In the genomic region with DNA sequence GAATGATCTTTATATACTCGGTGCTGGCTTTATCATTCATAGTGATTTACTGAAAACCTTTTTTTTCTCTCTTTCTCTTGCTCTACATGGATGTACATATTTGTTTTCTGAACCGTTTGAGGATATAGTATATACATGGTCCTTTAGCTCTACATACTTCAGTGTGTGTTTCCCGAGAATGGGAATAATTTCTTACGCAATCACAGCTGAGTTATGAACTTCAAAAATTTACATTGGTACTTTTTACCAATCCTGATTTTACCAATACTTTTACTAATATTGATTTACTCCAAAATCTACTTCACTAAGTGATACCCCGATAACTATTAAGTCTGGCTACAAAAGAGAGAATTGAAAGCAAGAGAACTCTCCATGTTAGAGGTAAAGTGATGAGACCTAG, we compare ENCODE assay signal across 30 cellular contexts.
"Had no signal": no experiment of that assay in that cellular context is flagged by ENCODE, and none has a peak within 500 bp of the region (broad histone marks: within the 10 kb centered on the region; RNA-seq: fewer than 3 reads in every experiment).

No MANE protein-coding gene starts in this region.

- DNase-seq: activated CD4-positive, alpha-beta T cell treated with anti-CD3 and anti-CD28 coated beads, Interleukin-2, amount 10 ng/mL, durations not matched to agents 24 days and 14 days; activated CD4-positive, alpha-beta T cell treated with anti-CD3 and anti-CD28 coated beads, Interleukin-2, amount 50 U/mL, for 4 hours; activated CD8-positive, alpha-beta T cell treated with anti-CD3 and anti-CD28 coated beads for 36 hours; activated effector memory CD4-positive, alpha-beta T cell treated with Interleukin-2 at 50 U/mL for 16 hours; activated naive CD8-positive, alpha-beta T cell treated with anti-CD3 and anti-CD28 coated beads, Interleukin-2, amount 50 U/mL, for 24 hours; activated T-cell treated with anti-CD3 and anti-CD28 coated beads, Interleukin-2, amount 50 U/mL, for 1 hour; anterior cingulate cortex; cerebellar nuclear complex; Kasumi-1; KG1; MG63; NCI-H1048; NCI-H1105 treated with DMSO at 0.1 percent for 48 hours; NCI-H1436; NCI-H1694; NCI-H1930; NCI-H2081 treated with DMSO at 0.1 percent for 48 hours; NCI-H226; NCI-H446 treated with DMSO at 0.1 percent for 48 hours; NCI-H524 treated with DMSO at 0.1 percent for 48 hours; SHP77; SJCRH30 had no signal

- H3K27me3 ChIP-seq: MG63, SJCRH30 had no signal

- H3K27me3 Mint-ChIP-seq: activated CD4-positive, alpha-beta T cell treated with anti-CD3 and anti-CD28 coated beads, Interleukin-2, amount 10 ng/mL, durations not matched to agents 24 days and 14 days; activated CD8-positive, alpha-beta T cell treated with anti-CD3 and anti-CD28 coated beads for 36 hours; activated naive CD8-positive, alpha-beta T cell; activated naive CD8-positive, alpha-beta T cell treated with anti-CD3 and anti-CD28 coated beads, Interleukin-2, amount 50 U/mL, for 24 hours had no signal

- FAIRE-seq: bronchial epithelial cell, TTC549 had no signal

- H3K36me3 ChIP-seq: MG63, SJCRH30 had no signal

- ATAC-seq: activated CD8-positive, alpha-beta T cell treated with anti-CD3 and anti-CD28 coated beads for 36 hours; activated naive CD8-positive, alpha-beta T cell treated with anti-CD3 and anti-CD28 coated beads, Interleukin-2, amount 50 U/mL, for 24 hours; Panc1 had no signal

- H3K27ac Mint-ChIP-seq: activated CD8-positive, alpha-beta T cell treated with anti-CD3 and anti-CD28 coated beads for 36 hours; activated naive CD8-positive, alpha-beta T cell; activated naive CD8-positive, alpha-beta T cell treated with anti-CD3 and anti-CD28 coated beads, Interleukin-2, amount 50 U/mL, for 24 hours; activated T-helper 1 cell treated with anti-CD3 and anti-CD28 coated beads, Interleukin-12 subunit alpha, Interleukin-12 subunit beta, Interleukin-2, Interleukin-4 antibody, amounts not matched to agents 30 ng/mL and 10 ng/mL and 1 ng/mL, durations not matched to agents 14 hours and 24 hours and 36 hours; brain; T-helper 2 cell treated with Interferon-gamma antibody and Interleukin-4, amounts not matched to agents 5 μg/mL and 100 μg/mL, for 36 hours had no signal

- H3K4me3 Mint-ChIP-seq: activated CD4-positive, alpha-beta T cell treated with anti-CD3 and anti-CD28 coated beads, Interleukin-2, amount 10 ng/mL, durations not matched to agents 24 days and 14 days; activated CD8-positive, alpha-beta T cell treated with anti-CD3 and anti-CD28 coated beads for 36 hours; activated naive CD8-positive, alpha-beta T cell; activated naive CD8-positive, alpha-beta T cell treated with anti-CD3 and anti-CD28 coated beads, Interleukin-2, amount 50 U/mL, for 24 hours; activated T-helper 1 cell treated with anti-CD3 and anti-CD28 coated beads, Interleukin-12 subunit alpha, Interleukin-12 subunit beta, Interleukin-2, Interleukin-4 antibody, amounts not matched to agents 30 ng/mL and 10 ng/mL and 1 ng/mL, durations not matched to agents 14 hours and 24 hours and 36 hours; brain; T-helper 2 cell treated with Interferon-gamma antibody and Interleukin-4, amounts not matched to agents 5 μg/mL and 100 μg/mL, for 36 hours had no signal

- H3K27ac ChIP-seq: SJCRH30, SK-N-MC had no signal

- H3K4me3 ChIP-seq: MG63, SJCRH30, SK-N-MC had no signal

- H3K4me1 ChIP-seq: SJCRH30 had no signal

- H3K36me3 Mint-ChIP-seq: activated naive CD8-positive, alpha-beta T cell; brain had no signal

- H3K9me3 ChIP-seq: MG63, SJCRH30 had no signal

- H3K9me3 Mint-ChIP-seq: activated naive CD8-positive, alpha-beta T cell treated with anti-CD3 and anti-CD28 coated beads, Interleukin-2, amount 50 U/mL, for 24 hours; brain; T-helper 2 cell treated with Interferon-gamma antibody and Interleukin-4, amounts not matched to agents 5 μg/mL and 100 μg/mL, for 36 hours had no signal
